In the genomic region with DNA sequence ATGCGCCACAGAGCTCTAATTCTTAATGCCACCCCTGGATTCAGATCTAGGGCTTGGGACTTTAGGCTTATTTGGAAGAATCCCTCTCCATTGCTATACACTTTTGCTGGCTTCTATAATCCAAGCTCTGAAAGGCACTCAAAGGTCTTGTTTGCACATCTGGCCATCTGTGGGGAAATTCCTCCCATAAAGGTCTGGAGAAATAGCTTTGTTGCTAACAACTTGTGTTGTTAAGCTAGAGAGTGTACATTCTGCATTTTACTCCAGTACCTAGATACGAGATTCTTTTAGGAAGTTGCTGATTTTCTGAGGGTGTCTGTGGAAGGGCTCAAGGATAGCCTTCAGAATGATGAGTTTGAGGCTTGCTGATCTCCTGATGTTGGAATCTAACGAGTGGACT, we compare ENCODE assay signal across 1 cellular context.
TF ChIP-seq lines count a peak whose summit lies in the region.

No MANE protein-coding gene starts in this region.

TF ChIP-seq in SK-N-SH treated with all-trans-retinoic acid at 6 μM for 48 hours, 23 proteins besides CTCF, POLR2A, EP300 and RAD21 (continued from another document):
- TF ChIP-seq OSR1 (CRISPR knock-in tag; IDR thresholded peaks at IDR 0.05) (no peak), ZC3H10 (CRISPR knock-in tag; IDR thresholded peaks at IDR 0.05) (no peak), TCF4 (CRISPR knock-in tag; IDR thresholded peaks at IDR 0.05; ENCODE audit: borderline replicate concordance) (no peak), GLIS3 (CRISPR knock-in tag; IDR thresholded peaks at IDR 0.05) (no peak)
